In the genomic region with DNA sequence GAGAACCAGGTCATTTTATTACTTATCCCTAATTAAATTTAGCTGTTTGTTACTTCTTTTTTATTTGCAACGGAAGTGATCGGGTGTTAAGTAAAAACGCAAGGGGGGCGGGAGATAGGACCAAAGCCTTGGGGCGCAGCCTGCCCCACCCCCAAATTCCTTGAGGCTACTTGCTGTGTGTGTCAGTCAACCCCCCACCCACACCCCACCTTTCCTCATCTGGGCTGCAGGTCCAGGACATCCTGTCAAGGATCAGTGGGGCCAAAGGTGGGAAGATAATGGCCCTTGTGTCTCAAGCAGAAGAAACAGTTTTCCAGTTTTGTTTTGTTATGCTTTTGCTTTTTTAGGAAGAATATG, we compare ENCODE assay signal across 1 cellular context.
TF ChIP-seq lines count a peak whose summit lies in the region.

No MANE protein-coding gene starts in this region.

TF ChIP-seq in HCT116, 20 proteins besides CTCF, POLR2A, EP300 and RAD21 (continued from another document):
- TF ChIP-seq, protein P1, sequence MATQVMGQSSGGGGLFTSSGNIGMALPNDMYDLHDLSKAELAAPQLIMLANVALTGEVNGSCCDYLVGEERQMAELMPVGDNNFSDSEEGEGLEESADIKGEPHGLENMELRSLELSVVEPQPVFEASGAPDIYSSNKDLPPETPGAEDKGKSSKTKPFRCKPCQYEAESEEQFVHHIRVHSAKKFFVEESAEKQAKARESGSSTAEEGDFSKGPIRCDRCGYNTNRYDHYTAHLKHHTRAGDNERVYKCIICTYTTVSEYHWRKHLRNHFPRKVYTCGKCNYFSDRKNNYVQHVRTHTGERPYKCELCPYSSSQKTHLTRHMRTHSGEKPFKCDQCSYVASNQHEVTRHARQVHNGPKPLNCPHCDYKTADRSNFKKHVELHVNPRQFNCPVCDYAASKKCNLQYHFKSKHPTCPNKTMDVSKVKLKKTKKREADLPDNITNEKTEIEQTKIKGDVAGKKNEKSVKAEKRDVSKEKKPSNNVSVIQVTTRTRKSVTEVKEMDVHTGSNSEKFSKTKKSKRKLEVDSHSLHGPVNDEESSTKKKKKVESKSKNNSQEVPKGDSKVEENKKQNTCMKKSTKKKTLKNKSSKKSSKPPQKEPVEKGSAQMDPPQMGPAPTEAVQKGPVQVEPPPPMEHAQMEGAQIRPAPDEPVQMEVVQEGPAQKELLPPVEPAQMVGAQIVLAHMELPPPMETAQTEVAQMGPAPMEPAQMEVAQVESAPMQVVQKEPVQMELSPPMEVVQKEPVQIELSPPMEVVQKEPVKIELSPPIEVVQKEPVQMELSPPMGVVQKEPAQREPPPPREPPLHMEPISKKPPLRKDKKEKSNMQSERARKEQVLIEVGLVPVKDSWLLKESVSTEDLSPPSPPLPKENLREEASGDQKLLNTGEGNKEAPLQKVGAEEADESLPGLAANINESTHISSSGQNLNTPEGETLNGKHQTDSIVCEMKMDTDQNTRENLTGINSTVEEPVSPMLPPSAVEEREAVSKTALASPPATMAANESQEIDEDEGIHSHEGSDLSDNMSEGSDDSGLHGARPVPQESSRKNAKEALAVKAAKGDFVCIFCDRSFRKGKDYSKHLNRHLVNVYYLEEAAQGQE (IDR thresholded peaks at IDR 0.05; ENCODE audit: low read depth), result no peak
- no peak for TF ChIP-seq FOSL1 (IDR thresholded peaks at IDR 0.05; ENCODE audit: low read depth)
TF ChIP-seq in HCT116: peak in this region for 0.
